ENCODE assay signal across 9 cellular contexts in genomic region chr14:59630281-59630963, GRCh38.
DNase-seq lines count a peak whose midpoint lies in the region; ATAC-seq and TF ChIP-seq lines count a peak whose summit lies in the region.
"Had no signal": no experiment of that assay in that cellular context is flagged by ENCODE, and none has a peak within 500 bp of the region (broad histone marks: within the 10 kb centered on the region; RNA-seq: fewer than 3 reads in every experiment).

No MANE protein-coding gene starts in this region.

- DNase-seq in activated CD8-positive, alpha-beta memory T cell treated with anti-CD3 and anti-CD28 coated beads, Interleukin-2, amount 50 U/mL, for 48 hours: peak; percentile 55
- DNase-seq in activated CD8-positive, alpha-beta memory T cell treated with anti-CD3 and anti-CD28 coated beads, Interleukin-2, amount 50 U/mL, for 4 hours: no peak
- DNase-seq in WERI-Rb-1: peak; percentile 42
- peak in 1 of 2 donors; percentile 7 for DNase-seq in stimulated activated naive CD8-positive, alpha-beta T cell treated with anti-CD3 and anti-CD28 coated beads, Interleukin-15, amount 100 ng/mL, for 72 hours
- no peak for DNase-seq in effector memory CD4-positive, alpha-beta T cell

- peaks cover 84% of the 10 kb centered on the region for H3K27me3 Mint-ChIP-seq in stimulated activated naive CD8-positive, alpha-beta T cell treated with anti-CD3 and anti-CD28 coated beads, Interleukin-15, amount 100 ng/mL, for 72 hours

- no peak overlapping the region for H3K27ac Mint-ChIP-seq in stimulated activated naive CD8-positive, alpha-beta T cell treated with anti-CD3 and anti-CD28 coated beads, Interleukin-15, amount 100 ng/mL, for 72 hours

- H3K9me3 ChIP-seq in WERI-Rb-1 (ENCODE audit: severe bottlenecking): no peaks in the 10 kb centered on the region
- H3K9me3 ChIP-seq in effector memory CD4-positive, alpha-beta T cell (ENCODE audit: control insufficient read depth, low read length): no peaks in the 10 kb centered on the region
- H3K9me3 ChIP-seq: SJSA1 had no signal

- H3K27me3 ChIP-seq in WERI-Rb-1 (ENCODE audit: insufficient read depth, low read depth, severe bottlenecking): no peaks in the 10 kb centered on the region
- peaks cover 5% of the 10 kb centered on the region for H3K27me3 ChIP-seq in effector memory CD4-positive, alpha-beta T cell (replicated peaks; ENCODE audit: control insufficient read depth, insufficient read depth, low read length, poor library complexity, severe bottlenecking)

- peak overlapping the region; percentile 55 for H3K4me3 ChIP-seq in WERI-Rb-1 (ENCODE audit: low read depth, low read length)
- peak overlapping the region; percentile 53 for H3K4me3 ChIP-seq in iPS-11a (ENCODE audit: low read depth, low read length)
- H3K4me3 ChIP-seq in effector memory CD4-positive, alpha-beta T cell (ENCODE audit: insufficient read depth, low read depth, low read length, poor library complexity, severe bottlenecking): no peak overlapping the region
- H3K4me3 ChIP-seq: SJSA1 had no signal

- no peak for TF ChIP-seq CTCF in WERI-Rb-1 (IDR thresholded peaks at IDR 0.05; ENCODE audit: low read depth, low read length)

- peak; percentile 59 for ATAC-seq in stimulated activated naive CD8-positive, alpha-beta T cell treated with anti-CD3 and anti-CD28 coated beads, Interleukin-15, amount 100 ng/mL, for 72 hours
- ATAC-seq in GM21515 (IDR thresholded peaks at IDR 0.05; ENCODE audit: unreplicated experiment) (no peak), HG03378 (IDR thresholded peaks at IDR 0.05; ENCODE audit: unreplicated experiment) (no peak)

- H3K4me1 Mint-ChIP-seq in stimulated activated naive CD8-positive, alpha-beta T cell treated with anti-CD3 and anti-CD28 coated beads, Interleukin-15, amount 100 ng/mL, for 72 hours: peaks cover 10% of the 10 kb centered on the region

- H3K4me1 ChIP-seq in effector memory CD4-positive, alpha-beta T cell (ENCODE audit: control insufficient read depth, insufficient read depth, low read length, poor library complexity, severe bottlenecking): no peaks in the 10 kb centered on the region

- peak overlapping the region; percentile 61 to 81 for H3K4me3 Mint-ChIP-seq in stimulated activated naive CD8-positive, alpha-beta T cell treated with anti-CD3 and anti-CD28 coated beads, Interleukin-15, amount 100 ng/mL, for 72 hours

- H3K36me3 ChIP-seq in WERI-Rb-1: no peaks in the 10 kb centered on the region
- H3K36me3 ChIP-seq in effector memory CD4-positive, alpha-beta T cell (ENCODE audit: control insufficient read depth, insufficient read depth, low read length): no peaks in the 10 kb centered on the region
- H3K36me3 ChIP-seq: SJSA1 had no signal

- H3K9me3 Mint-ChIP-seq in stimulated activated naive CD8-positive, alpha-beta T cell treated with anti-CD3 and anti-CD28 coated beads, Interleukin-15, amount 100 ng/mL, for 72 hours: peaks cover 0 to 4% of the 10 kb centered on the region in 2 donors

- no peak overlapping the region for H3K27ac ChIP-seq in WERI-Rb-1
- H3K27ac ChIP-seq in effector memory CD4-positive, alpha-beta T cell (ENCODE audit: insufficient read depth, low read length, poor library complexity, severe bottlenecking): no peak overlapping the region
- H3K27ac ChIP-seq: SJSA1 had no signal

Comparison
In these comparisons a context has a peak if more than half of its experiments do, and no peak if none do; other contexts are left out.
1. DNase-seq: peak in activated CD8-positive, alpha-beta memory T cell treated with anti-CD3 and anti-CD28 coated beads, Interleukin-2, amount 50 U/mL, for 48 hours (single experiment) and WERI-Rb-1 (single experiment); none in activated CD8-positive, alpha-beta memory T cell treated with anti-CD3 and anti-CD28 coated beads, Interleukin-2, amount 50 U/mL, for 4 hours (single experiment) and effector memory CD4-positive, alpha-beta T cell (0 of 3).